ENCODE assay signal across 9 cellular contexts in the genomic region with DNA sequence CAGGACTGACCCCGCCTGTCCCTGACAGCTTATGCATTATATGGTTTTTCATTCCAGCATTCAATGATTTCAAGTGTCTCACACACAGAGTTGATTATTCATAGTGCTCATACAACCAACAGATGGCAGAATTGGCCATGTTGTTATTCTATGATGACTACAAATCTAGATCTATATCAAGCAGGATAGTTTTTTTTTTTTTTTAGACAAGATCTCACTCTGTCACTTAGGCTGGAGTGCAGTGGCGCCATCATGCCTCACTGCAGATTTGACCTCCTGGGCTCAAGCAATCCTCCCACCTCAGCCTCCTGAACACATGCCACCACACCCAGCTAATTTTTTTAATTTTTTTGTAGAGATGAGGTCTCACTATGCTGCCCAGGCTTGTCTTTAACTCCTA. TPM values are rescaled to one million over a fixed set of nuclear protein-coding genes. Genes with fewer than 3 reads are reported as not detected.
DNase-seq lines count a peak whose midpoint lies in the region; ATAC-seq and TF ChIP-seq lines count a peak whose summit lies in the region.
"Had no signal": no experiment of that assay in that cellular context is flagged by ENCODE, and none has a peak within 500 bp of the region (broad histone marks: within the 10 kb centered on the region; RNA-seq: fewer than 3 reads in every experiment).

No MANE protein-coding gene starts in this region.

- CTCF ChIA-PET in A673 (lab: Charles Lee) = interaction anchor here (0.7 kb wide), 1 partner anchor 107 kb away, joined by 5 read pairs; no protein-coding TSS in a partner anchor

- peak; percentile 69 to 79 for ATAC-seq in activated naive CD4-positive, alpha-beta T cell treated with anti-CD3 and anti-CD28 coated beads, Interleukin-2, amount 50 U/mL, for 72 hours
- ATAC-seq in right lobe of liver (peak; percentile 69 to 89 (median 74)), GM19452 (IDR thresholded peaks at IDR 0.05; ENCODE audit: unreplicated experiment) (no peak)

- no TSS peak for BruUV-seq in A673 (replicated peaks; lab: Mats Ljungman, UMichigan)

- intact Hi-C loops in A673 (cut with micrococcal nuclease; ENCODE audit: unreplicated experiment) (loop anchor here (1.0 kb wide), 1 partner anchor 207 kb away; no protein-coding TSS in a partner anchor), right lobe of liver (cut with DNase I) (no loop called here)

- H3K36me3 ChIP-seq in A673 (ENCODE audit: insufficient read depth, low read length, poor library complexity, severe bottlenecking) (no peaks in the 10 kb centered on the region), right lobe of liver (no peaks in the 10 kb centered on the region)

- POLR2A ChIA-PET in A673 (lab: Charles Lee; ENCODE audit: low non-redundant PET) = no interaction called here

- H3K4me3 ChIP-seq in A673 (ENCODE audit: low read depth, low read length, poor library complexity, severe bottlenecking) (no peak overlapping the region), right lobe of liver (no peak overlapping the region)

- TF ChIP-seq CTCF in A673 (conservative IDR thresholded peaks at IDR 0.05; ENCODE audit: low read depth, low read length) (peak; percentile 67), right lobe of liver (IDR thresholded peaks at IDR 0.05) (peak; percentile 32 to 50 (median 37))

- 69% methylated on average over 2 of the region's 2 CpGs for WGBS in right lobe of liver (ENCODE audit: insufficient coverage, low coverage, low lambda C conversion rate, missing lambda C conversion rate)

- TF ChIP-seq POLR2A in right lobe of liver (IDR thresholded peaks at IDR 0.05) = no peak

- no peak overlapping the region for H3K27ac ChIP-seq in A673 (ENCODE audit: low read depth, low read length, poor library complexity, severe bottlenecking)
- H3K27ac ChIP-seq in right lobe of liver = no peak overlapping the region

- no peaks in the 10 kb centered on the region for H3K36me3 Mint-ChIP-seq in activated naive CD4-positive, alpha-beta T cell treated with anti-CD3 and anti-CD28 coated beads, Interleukin-2, amount 50 U/mL, for 72 hours

- H3K9me3 Mint-ChIP-seq in activated naive CD4-positive, alpha-beta T cell treated with anti-CD3 and anti-CD28 coated beads, Interleukin-2, amount 50 U/mL, for 72 hours = no peaks in the 10 kb centered on the region
- H3K9me3 Mint-ChIP-seq: dendritic cell treated with granulocyte-macrophage colony-stimulating factor and Interleukin-4, amounts not matched to agents 40 ng/mL and 50 ng/mL, for 4 days had no signal

- H3K27me3 ChIP-seq in A673 (replicated peaks; ENCODE audit: insufficient read depth, low read depth, low read length, poor library complexity) (no peaks in the 10 kb centered on the region), right lobe of liver (no peaks in the 10 kb centered on the region)

- peaks cover 3% of the 10 kb centered on the region for H3K4me1 ChIP-seq in A673 (ENCODE audit: insufficient read depth, low read length, poor library complexity, severe bottlenecking)
- no peaks in the 10 kb centered on the region for H3K4me1 ChIP-seq in right lobe of liver

- H3K9me3 ChIP-seq in A673 (ENCODE audit: low read depth, low read length, poor library complexity, severe bottlenecking) (no peaks in the 10 kb centered on the region), right lobe of liver (no peaks in the 10 kb centered on the region)

- peak overlapping the region; percentile 94 to 98 for H3K27ac Mint-ChIP-seq in activated naive CD4-positive, alpha-beta T cell treated with anti-CD3 and anti-CD28 coated beads, Interleukin-2, amount 50 U/mL, for 72 hours
- H3K27ac Mint-ChIP-seq: dendritic cell treated with granulocyte-macrophage colony-stimulating factor and Interleukin-4, amounts not matched to agents 40 ng/mL and 50 ng/mL, for 4 days had no signal

- peak; percentile 75 for DNase-seq in A673 (ENCODE audit: low spot score)
- peak; percentile 58 for DNase-seq in EL
- peak; percentile 54 for DNase-seq in NCI-H1694 treated with DMSO at 0.1 percent for 48 hours (lab: John Stamatoyannopoulos, UW)
- no peak for DNase-seq in activated naive CD4-positive, alpha-beta T cell treated with anti-CD3 and anti-CD28 coated beads, Interleukin-2, amount 50 U/mL, for 72 hours (ENCODE audit: low spot score in 2 of 2)
- no peak for DNase-seq in right lobe of liver
- no peak for DNase-seq in T1000 (lab: John Stamatoyannopoulos, UW)
- no peak for DNase-seq in NCI-H524 treated with DMSO at 0.1 percent for 48 hours (lab: John Stamatoyannopoulos, UW)

RNA-seq across cellular contexts. Expression of a gene that starts 40.1 kb away (rescaled TPM):
- total RNA-seq in A673 (2021) = 59.4 and 67.5 TPM in 2 replicates
- total RNA-seq in activated naive CD4-positive, alpha-beta T cell treated with anti-CD3 and anti-CD28 coated beads, Interleukin-2, amount 50 U/mL, for 72 hours = 10 to 100 TPM; 14.6 to 22.8 TPM
- total RNA-seq in right lobe of liver = 10 to 100 TPM; 11.5 to 22.1 (median 19.3) TPM

Comparison
In these comparisons a context has a peak if more than half of its experiments do, and no peak if none do; other contexts are left out.
1. DNase-seq: peak in A673 (single experiment), EL (single experiment) and NCI-H1694 treated with DMSO at 0.1 percent for 48 hours (single experiment); none in activated naive CD4-positive, alpha-beta T cell treated with anti-CD3 and anti-CD28 coated beads, Interleukin-2, amount 50 U/mL, for 72 hours (0 of 2), right lobe of liver (0 of 3), T1000 (single experiment) and NCI-H524 treated with DMSO at 0.1 percent for 48 hours (single experiment).